10 cellular contexts compared by ENCODE assay signal in genomic region chr20:54648421-54649142, GRCh38.
"Had no signal": no experiment of that assay in that cellular context is flagged by ENCODE, and none has a peak within 500 bp of the region (broad histone marks: within the 10 kb centered on the region; RNA-seq: fewer than 3 reads in every experiment).

No MANE protein-coding gene starts in this region.

- H3K36me3 ChIP-seq: colonic mucosa, gastroesophageal sphincter, heart left ventricle, lower lobe of right lung, sigmoid colon, stomach, thyroid gland had no signal

- H3K9ac ChIP-seq: parathyroid adenoma had no signal

- H3K27ac ChIP-seq: colonic mucosa, epithelial cell of prostate, gastroesophageal sphincter, heart left ventricle, lower lobe of right lung, parathyroid adenoma, sigmoid colon, stomach, thyroid gland had no signal

- H3K9me3 ChIP-seq: colonic mucosa, gastroesophageal sphincter, heart left ventricle, lower lobe of right lung, sigmoid colon, stomach, thyroid gland had no signal

- ATAC-seq: natural killer cell treated with Interleukin-12 subunit alpha and Interleukin-12 subunit beta and Interleukin-15 and Interleukin-18, amount 100 ng/mL, for 72 hours had no signal

- H3K4me1 ChIP-seq: colonic mucosa, parathyroid adenoma, sigmoid colon, thyroid gland had no signal

- H3K4me3 ChIP-seq: colonic mucosa, gastroesophageal sphincter, heart left ventricle, lower lobe of right lung, sigmoid colon, stomach, thyroid gland had no signal

- H3K79me2 ChIP-seq: parathyroid adenoma had no signal

- H3K27me3 ChIP-seq: colonic mucosa, gastroesophageal sphincter, heart left ventricle, sigmoid colon, stomach, thyroid gland had no signal
